32 cellular contexts compared by ENCODE assay signal in the genomic region with DNA sequence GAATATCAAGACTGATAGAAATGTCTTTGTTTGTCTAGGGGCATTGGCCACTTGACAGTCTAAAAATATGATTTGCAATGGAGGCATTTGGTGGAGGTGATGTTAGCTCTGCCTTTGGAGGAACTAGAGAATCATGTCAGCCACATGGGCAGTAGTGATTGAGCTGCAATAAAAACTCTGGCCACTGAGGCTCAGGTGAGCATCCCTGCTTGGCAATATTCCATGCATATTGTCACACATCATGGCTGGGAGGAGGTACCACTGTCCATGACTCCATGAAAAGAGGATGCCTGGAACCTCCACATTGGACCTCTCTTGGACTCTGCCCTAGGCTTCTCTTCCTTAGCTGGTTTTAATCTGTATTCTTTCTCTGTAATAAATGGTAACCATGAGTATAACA.
"Had no signal": no experiment of that assay in that cellular context is flagged by ENCODE, and none has a peak within 500 bp of the region (broad histone marks: within the 10 kb centered on the region; RNA-seq: fewer than 3 reads in every experiment).

No MANE protein-coding gene starts in this region.

- H3K27me3 ChIP-seq: neural progenitor cell, upper lobe of right lung had no signal

- H3K36me3 Mint-ChIP-seq: mesothelial cell of epicardium, neural progenitor cell had no signal

- H3K27ac Mint-ChIP-seq: activated CD4-positive, alpha-beta memory T cell treated with anti-CD3 and anti-CD28 coated beads for 36 hours; effector memory CD8-positive, alpha-beta T cell; mesothelial cell of epicardium; neural progenitor cell; T-helper 1 cell treated with Interleukin-12 subunit alpha and Interleukin-12 subunit beta and Interleukin-4 antibody, amounts not matched to agents 30 μg/mL and 1 μg/mL, for 36 hours had no signal

- H3K4me1 Mint-ChIP-seq: mesothelial cell of epicardium had no signal

- ATAC-seq: activated CD4-positive, CD25-positive, alpha-beta regulatory T cell treated with anti-CD3 and anti-CD28 coated beads, Interleukin-2, amount 50 U/mL, for 24 hours; activated T-cell treated with anti-CD3 and anti-CD28 coated beads, Interleukin-2, amount 50 U/mL, for 4 hours; effector memory CD8-positive, alpha-beta T cell; esophagus mucosa; left cardiac atrium; naive thymus-derived CD4-positive, alpha-beta T cell; psoas muscle; upper lobe of right lung had no signal

- DNase-seq: activated CD4-positive, alpha-beta memory T cell treated with anti-CD3 and anti-CD28 coated beads for 36 hours; activated CD4-positive, alpha-beta T cell treated with anti-CD3 and anti-CD28 coated beads for 48 hours; activated naive CD4-positive, alpha-beta T cell treated with Interleukin-2 at 50 U/mL for 16 hours; activated T-cell treated with anti-CD3 and anti-CD28 coated beads, Interleukin-2, amount 50 U/mL, for 4 hours; amygdala; caudate nucleus; cortex of kidney; effector memory CD8-positive, alpha-beta T cell; foreskin fibroblast; head of caudate nucleus; hippocampal formation; left cardiac atrium; mammary epithelial cell; naive thymus-derived CD4-positive, alpha-beta T cell; occipital lobe; psoas muscle; sigmoid colon; small intestine; stimulated activated CD4-positive, alpha-beta T cell treated with anti-CD3 and anti-CD28 coated beads, Interleukin-4, amount 100 ng/mL, for 24 hours; stimulated activated CD8-positive, alpha-beta memory T cell treated with anti-CD3 and anti-CD28 coated beads, Interleukin-4, amount 100 ng/mL, for 48 hours; stimulated activated naive CD4-positive, alpha-beta T cell; T-helper 9 cell; tibial artery; upper lobe of right lung had no signal

- H3K36me3 ChIP-seq: neural progenitor cell, sigmoid colon, suprapubic skin, tibial artery, upper lobe of right lung had no signal

- H3K4me2 ChIP-seq: neural progenitor cell had no signal

- H2AFZ ChIP-seq: neural progenitor cell, parathyroid adenoma had no signal

- H3K27ac ChIP-seq: neural progenitor cell, parathyroid adenoma, psoas muscle, sigmoid colon, suprapubic skin, tibial artery, upper lobe of right lung, VCaP had no signal

- H3K4me1 ChIP-seq: neural progenitor cell, parathyroid adenoma, psoas muscle, sigmoid colon, tibial artery had no signal

- H3K79me2 ChIP-seq: parathyroid adenoma had no signal

- H3K4me3 ChIP-seq: neural progenitor cell, psoas muscle, sigmoid colon, suprapubic skin, tibial artery, upper lobe of right lung had no signal

- H3K9me3 ChIP-seq: psoas muscle, upper lobe of right lung had no signal

- H3K9me3 Mint-ChIP-seq: effector memory CD8-positive, alpha-beta T cell had no signal

- H3K9ac ChIP-seq: neural progenitor cell, parathyroid adenoma had no signal

- H3K4me3 Mint-ChIP-seq: activated CD4-positive, alpha-beta memory T cell treated with anti-CD3 and anti-CD28 coated beads for 36 hours; activated T-cell treated with anti-CD3 and anti-CD28 coated beads, Interleukin-2, amount 50 U/mL, for 4 hours; effector memory CD8-positive, alpha-beta T cell; mesothelial cell of epicardium; neural progenitor cell; T-helper 1 cell treated with Interleukin-12 subunit alpha and Interleukin-12 subunit beta and Interleukin-4 antibody, amounts not matched to agents 30 μg/mL and 1 μg/mL, for 36 hours had no signal
